In the genomic region with DNA sequence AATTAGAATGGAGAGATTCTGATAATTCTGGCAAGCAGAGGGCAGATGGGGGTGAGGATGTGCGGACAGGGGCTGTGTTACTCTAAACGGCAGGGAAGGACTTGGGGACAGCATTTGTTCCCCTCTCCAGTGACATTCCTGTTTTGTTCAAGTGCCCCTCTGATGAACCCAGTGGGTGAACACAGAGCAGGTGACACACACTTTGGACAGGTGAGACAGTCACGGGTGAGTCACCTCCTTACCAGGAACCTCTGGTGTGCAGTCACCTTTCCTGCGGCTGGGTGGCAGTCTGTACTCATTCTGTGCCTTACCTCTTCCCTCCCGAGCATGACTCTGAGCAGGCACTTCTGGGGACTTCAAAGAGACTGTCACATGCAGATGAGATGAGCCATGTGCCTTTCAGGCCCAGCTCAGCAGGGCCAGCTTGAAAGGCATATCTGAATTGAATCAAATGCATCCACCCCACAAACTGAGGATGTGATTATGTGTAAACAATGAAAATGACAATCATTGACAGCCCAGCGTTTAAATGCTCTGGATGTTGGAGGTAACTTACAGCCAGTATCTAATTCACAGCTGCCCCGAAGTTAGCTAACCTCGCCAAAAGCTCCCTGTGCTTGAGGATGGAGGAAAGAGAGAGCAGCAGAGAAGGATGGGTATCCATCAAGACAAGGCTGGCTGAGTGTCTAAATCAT, we compare ENCODE assay signal across 8 cellular contexts.
A peak's percentile ranks its signal among the peaks of the same experiment; 100 is the strongest.
DNase-seq lines count a peak whose midpoint lies in the region; ATAC-seq, FAIRE-seq and TF ChIP-seq lines count a peak whose summit lies in the region.
"Not testable (repeated sequence)": the region's sequence is repeated elsewhere in the genome, so short reads cannot be mapped to it uniquely, and the experiment has no call there.

No MANE protein-coding gene starts in this region.

- H3K4me3 ChIP-seq in GM12878, left lung: not testable (repeated sequence)

- not testable (repeated sequence) for H3K9ac ChIP-seq in GM12878 (ENCODE audit: control insufficient read depth, insufficient read depth, low read length)

- H3K27me3 Mint-ChIP-seq in activated CD4-positive, alpha-beta T cell treated with anti-CD3 and anti-CD28 coated beads for 36 hours; stimulated activated naive B cell treated with anti-CD40 and anti-IgM and Interleukin-4, amounts not matched to agents 10 μg/mL and 1 μg/mL and 100 μg/mL, for 72 hours: not testable (repeated sequence)

- ATAC-seq in GM18519 (IDR thresholded peaks at IDR 0.05; ENCODE audit: low FRiP score, unreplicated experiment) (peak; percentile 64), GM21423 (IDR thresholded peaks at IDR 0.05; ENCODE audit: unreplicated experiment) (peak; percentile 67), HG02938 (IDR thresholded peaks at IDR 0.05; ENCODE audit: unreplicated experiment) (peak; percentile 59), HG03521 (IDR thresholded peaks at IDR 0.05; ENCODE audit: unreplicated experiment) (peak; percentile 75), GM12878 (peak; percentile 82), left lung (peak; percentile 92)
- ATAC-seq in activated CD4-positive, alpha-beta T cell treated with anti-CD3 and anti-CD28 coated beads for 36 hours = peak; percentile 82
- ATAC-seq in stimulated activated naive B cell treated with anti-CD40 and anti-IgM and Interleukin-4, amounts not matched to agents 10 μg/mL and 1 μg/mL and 100 μg/mL, for 72 hours (replicated peaks) = peak; percentile 46 to 49

- peak; percentile 90 for FAIRE-seq in GM12878 (lab: Jason Lieb, UNC)

- not testable (repeated sequence) for H4K20me1 ChIP-seq in GM12878 (ENCODE audit: control insufficient read depth, insufficient read depth)

- H3K4me1 ChIP-seq in GM12878 (ENCODE audit: control insufficient read depth, insufficient read depth, low read length) = not testable (repeated sequence)
- peaks cover 0 to 21% of the 10 kb centered on the region in 2 donors for H3K4me1 ChIP-seq in left lung

- not testable (repeated sequence) for DNase-seq in activated CD4-positive, alpha-beta T cell treated with anti-CD3 and anti-CD28 coated beads for 36 hours; GM12878 (ENCODE audit: low read depth, low spot score); left lung; stimulated activated naive B cell treated with anti-CD40 and anti-IgM and Interleukin-4, amounts not matched to agents 10 μg/mL and 1 μg/mL and 100 μg/mL, for 72 hours

- H3K4me1 Mint-ChIP-seq in activated CD4-positive, alpha-beta T cell treated with anti-CD3 and anti-CD28 coated beads for 36 hours = peaks cover 33% of the 10 kb centered on the region
- peaks cover 20 to 33% of the 10 kb centered on the region in 2 donors for H3K4me1 Mint-ChIP-seq in stimulated activated naive B cell treated with anti-CD40 and anti-IgM and Interleukin-4, amounts not matched to agents 10 μg/mL and 1 μg/mL and 100 μg/mL, for 72 hours

- H3K9me3 ChIP-seq in GM12878 (replicated peaks; ENCODE audit: control insufficient read depth, insufficient read depth, low read length); left lung: not testable (repeated sequence)

- CTCF ChIA-PET in activated CD4-positive, alpha-beta T cell treated with anti-CD3 and anti-CD28 coated beads for 36 hours (lab: Charles Lee); GM12878 (lab: Yijun Ruan, JAX): not testable (repeated sequence)

- POLR2A ChIA-PET in activated CD4-positive, alpha-beta T cell treated with anti-CD3 and anti-CD28 coated beads for 36 hours (lab: Charles Lee); GM12878 (lab: Charles Lee): not testable (repeated sequence)

- not testable (repeated sequence) for TF ChIP-seq EP300 in GM12878 (IDR thresholded peaks at IDR 0.05; ENCODE audit: borderline replicate concordance in 1 of 2, control insufficient read depth in 1 of 2, low read depth in 2 of 2, low read length in 2 of 2)

- TF ChIP-seq CTCF in GM12878 (IDR thresholded peaks at IDR 0.05 in 2 of 3, conservative IDR thresholded peaks at IDR 0.05 in 1 of 3; ENCODE audit: control insufficient read depth in 2 of 3, extremely low read depth in 1 of 3, insufficient read depth in 1 of 3, low read depth in 3 of 3, low read length in 3 of 3) = not testable (repeated sequence)
- TF ChIP-seq CTCF in left lung (IDR thresholded peaks at IDR 0.05) = peak in 1 of 2 donors; percentile 8

- not testable (repeated sequence) for H3K79me2 ChIP-seq in GM12878 (ENCODE audit: control insufficient read depth, insufficient read depth, low read length)

- H3K36me3 Mint-ChIP-seq in activated CD4-positive, alpha-beta T cell treated with anti-CD3 and anti-CD28 coated beads for 36 hours (ENCODE audit: low read depth); stimulated activated naive B cell treated with anti-CD40 and anti-IgM and Interleukin-4, amounts not matched to agents 10 μg/mL and 1 μg/mL and 100 μg/mL, for 72 hours: not testable (repeated sequence)

- RAD21 ChIA-PET in GM12878 (lab: Charles Lee; ENCODE audit: unreplicated experiment) = not testable (repeated sequence)

- not testable (repeated sequence) for BruUV-seq in GM12878 (replicated peaks; lab: Mats Ljungman, UMichigan)

- H3K9me3 Mint-ChIP-seq in activated CD4-positive, alpha-beta T cell treated with anti-CD3 and anti-CD28 coated beads for 36 hours (ENCODE audit: low read depth); stimulated activated naive B cell treated with anti-CD40 and anti-IgM and Interleukin-4, amounts not matched to agents 10 μg/mL and 1 μg/mL and 100 μg/mL, for 72 hours: not testable (repeated sequence)

- not testable (repeated sequence) for H2AFZ ChIP-seq in GM12878 (ENCODE audit: control insufficient read depth, low read depth, low read length)

- H3K27me3 ChIP-seq in GM12878 (replicated peaks in 1 of 2; ENCODE audit: control insufficient read depth in 2 of 2, insufficient read depth in 2 of 2, low read length in 1 of 2); left lung: not testable (repeated sequence)

- not testable (repeated sequence) for H3K36me3 ChIP-seq in GM12878 (ENCODE audit: control insufficient read depth in 2 of 2, insufficient read depth in 2 of 2, low read length in 1 of 2); left lung

- in situ Hi-C loops in GM12878 (cut with MboI) = loop anchor here (25.0 kb wide), 1 partner anchor 229 kb away; no protein-coding TSS in a partner anchor

- H3K27ac Mint-ChIP-seq in activated CD4-positive, alpha-beta T cell treated with anti-CD3 and anti-CD28 coated beads for 36 hours; stimulated activated naive B cell treated with anti-CD40 and anti-IgM and Interleukin-4, amounts not matched to agents 10 μg/mL and 1 μg/mL and 100 μg/mL, for 72 hours: not testable (repeated sequence)

- not testable (repeated sequence) for TF ChIP-seq RAD21 in GM12878 (IDR thresholded peaks at IDR 0.05; ENCODE audit: insufficient read depth, low read depth, low read length)

- not testable (repeated sequence) for TF ChIP-seq POLR2A in GM12878 (IDR thresholded peaks at IDR 0.05; ENCODE audit: low read depth, low read length)

- SMC1A ChIA-PET in GM12878 (lab: Charles Lee; ENCODE audit: uncharacterized antibody, unreplicated experiment) = not testable (repeated sequence)

- WGBS in GM12878 (ENCODE audit: insufficient coverage, insufficient replicate concordance, low lambda C conversion rate, missing lambda C conversion rate) = 79% methylated on average over 5 of the region's 8 CpGs

- H3K4me2 ChIP-seq in GM12878 (ENCODE audit: control insufficient read depth, insufficient read depth) = not testable (repeated sequence)

- not testable (repeated sequence) for H3K4me3 Mint-ChIP-seq in activated CD4-positive, alpha-beta T cell treated with anti-CD3 and anti-CD28 coated beads for 36 hours; stimulated activated naive B cell treated with anti-CD40 and anti-IgM and Interleukin-4, amounts not matched to agents 10 μg/mL and 1 μg/mL and 100 μg/mL, for 72 hours

- intact Hi-C loops in activated CD4-positive, alpha-beta T cell treated with anti-CD3 and anti-CD28 coated beads for 36 hours (cut with DNase I, micrococcal nuclease) = loop anchor here in 1 of 2 experiments (5.0 kb wide), 1 partner anchor 224 kb away; no protein-coding TSS in a partner anchor
- intact Hi-C loops in GM12878 (cut with micrococcal nuclease; ENCODE audit: unreplicated experiment); left lung (cut with DNase I): not testable (repeated sequence)

- not testable (repeated sequence) for H3K27ac ChIP-seq in GM12878 (ENCODE audit: control insufficient read depth, insufficient read depth); left lung
